9 cellular contexts compared by ENCODE assay signal in the genomic region with DNA sequence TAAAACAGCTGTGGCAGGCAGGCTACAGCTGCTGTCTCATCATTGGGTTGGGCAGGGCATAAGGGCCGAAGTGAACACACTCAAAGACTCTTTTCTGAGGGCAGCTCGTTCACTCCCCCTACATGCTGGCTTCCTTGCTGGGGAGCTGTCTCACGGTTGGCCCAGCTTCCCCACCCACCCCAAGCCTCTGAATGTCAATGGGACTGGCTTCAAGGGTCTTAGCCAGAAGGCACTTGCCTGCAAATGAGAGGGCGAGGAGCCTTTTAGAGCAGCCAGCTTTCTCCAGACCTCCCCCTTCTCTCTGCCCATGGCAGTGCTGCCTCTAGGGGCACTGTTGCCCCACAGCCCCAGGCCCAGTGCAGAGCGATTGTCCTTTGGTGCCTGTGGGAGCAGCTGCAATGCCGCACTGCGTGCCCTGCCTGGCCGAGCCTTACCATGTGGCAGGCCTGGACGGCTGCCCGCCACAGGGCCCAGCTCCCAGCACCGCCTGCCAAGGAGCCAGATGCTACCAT.
DNase-seq lines count a peak whose midpoint lies in the region; ATAC-seq and TF ChIP-seq lines count a peak whose summit lies in the region.
"Had no signal": no experiment of that assay in that cellular context is flagged by ENCODE, and none has a peak within 500 bp of the region (broad histone marks: within the 10 kb centered on the region; RNA-seq: fewer than 3 reads in every experiment).

No MANE protein-coding gene starts in this region.

- TF ChIP-seq POLR2A in Peyer's patch (IDR thresholded peaks at IDR 0.05): no peak
- TF ChIP-seq POLR2A in uterus (IDR thresholded peaks at IDR 0.05): no peak

- H3K9me3 ChIP-seq in Peyer's patch (no peaks in the 10 kb centered on the region), uterus (no peaks in the 10 kb centered on the region)
- H3K9me3 ChIP-seq: SJSA1 had no signal

- DNase-seq in Daoy (ENCODE audit: low read depth): peak; percentile 9
- DNase-seq in HFF-Myc (ENCODE audit: extremely low read depth, low read depth): peak; percentile 35
- DNase-seq in Peyer's patch: no peak
- no peak for DNase-seq in epithelial cell of proximal tubule (ENCODE audit: low read depth)
- DNase-seq in middle frontal gyrus (ENCODE audit: extremely low spot score, low spot score): peak; percentile 67
- DNase-seq in uterus: peak in 1 of 2 donors; percentile 33
- no peak for DNase-seq in activated effector memory CD4-positive, alpha-beta T cell treated with Interleukin-2 at 50 U/mL for 16 hours

- intact Hi-C loops in uterus (cut with DNase I; ENCODE audit: low total_unique reads): no loop called here

- TF ChIP-seq CTCF in HFF-Myc (IDR thresholded peaks at IDR 0.05; ENCODE audit: low read depth, low read length, missing control alignments): peak; percentile 79
- peak in 4 of 6 experiments; percentile 16 to 34 (median 26) for TF ChIP-seq CTCF in Peyer's patch (IDR thresholded peaks at IDR 0.05)
- TF ChIP-seq CTCF in epithelial cell of proximal tubule (conservative IDR thresholded peaks at IDR 0.05; ENCODE audit: low read depth, low read length): peak; percentile 74
- TF ChIP-seq CTCF in uterus (IDR thresholded peaks at IDR 0.05): peak; percentile 13 to 47 (median 28)

- no peak overlapping the region for H3K4me3 ChIP-seq in HFF-Myc (replicated peaks; ENCODE audit: low read depth, low read length)
- no peak overlapping the region for H3K4me3 ChIP-seq in Peyer's patch
- H3K4me3 ChIP-seq in epithelial cell of proximal tubule (ENCODE audit: low read depth, low read length): no peak overlapping the region
- H3K4me3 ChIP-seq in uterus: no peak overlapping the region
- H3K4me3 ChIP-seq: SJSA1 had no signal

- no peak overlapping the region for H3K27ac ChIP-seq in Peyer's patch
- no peak overlapping the region for H3K27ac ChIP-seq in uterus
- H3K27ac ChIP-seq: SJSA1 had no signal

- H3K27me3 ChIP-seq in Peyer's patch: no peaks in the 10 kb centered on the region
- no peaks in the 10 kb centered on the region for H3K27me3 ChIP-seq in uterus

- ATAC-seq in HG03025 (IDR thresholded peaks at IDR 0.05; ENCODE audit: low FRiP score, unreplicated experiment): no peak

- no peaks in the 10 kb centered on the region for H3K36me3 ChIP-seq in Peyer's patch
- H3K36me3 ChIP-seq in uterus: no peaks in the 10 kb centered on the region

- no peaks in the 10 kb centered on the region for H3K4me1 ChIP-seq in Peyer's patch
- H3K4me1 ChIP-seq in uterus: no peaks in the 10 kb centered on the region
- H3K4me1 ChIP-seq: SJSA1 had no signal

Comparison
In these comparisons a context has a peak if more than half of its experiments do, and no peak if none do; other contexts are left out.
1. DNase-seq: peak in Daoy (single experiment), HFF-Myc (single experiment) and middle frontal gyrus (single experiment); none in Peyer's patch (0 of 3), epithelial cell of proximal tubule (single experiment) and activated effector memory CD4-positive, alpha-beta T cell treated with Interleukin-2 at 50 U/mL for 16 hours (single experiment).
2. CTCF ChIP-seq: peak in every context shown above with its lines; median percentile 79 in HFF-Myc; 74 in epithelial cell of proximal tubule; 28 in uterus; 26 in Peyer's patch.